Comparison of ENCODE assay signal across 1 cellular context in the genomic region with DNA sequence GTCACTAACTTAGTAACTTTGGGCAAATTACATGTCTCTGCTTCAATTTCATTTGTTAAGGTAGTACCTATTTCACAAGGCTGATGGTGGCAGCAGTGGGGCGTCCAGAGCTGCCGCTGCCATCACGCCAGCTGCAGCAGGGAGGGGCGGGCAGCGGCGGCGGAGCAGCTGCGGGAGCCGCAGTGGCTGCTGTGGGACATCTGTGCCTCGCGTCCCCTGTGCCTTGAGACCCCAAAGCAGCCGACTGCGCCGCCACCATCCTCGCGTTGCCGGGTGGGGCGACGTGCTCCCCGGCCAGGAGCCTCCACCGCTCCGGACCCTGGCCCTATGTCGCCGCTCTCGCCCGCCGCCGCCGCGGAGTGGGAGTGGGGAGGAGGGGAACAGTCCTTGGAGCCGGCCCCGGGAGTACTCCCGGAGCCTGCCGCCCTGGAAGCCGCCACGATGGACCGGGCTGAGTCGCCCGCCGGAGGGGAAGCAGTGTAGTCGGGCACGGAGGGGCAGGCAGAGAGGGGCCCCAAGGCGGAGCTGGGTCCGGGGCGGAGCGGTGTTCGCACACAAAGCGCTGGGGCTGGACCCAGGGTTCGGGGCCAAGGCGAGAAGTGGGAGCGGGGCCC.
TF ChIP-seq lines count a peak whose summit lies in the region.

No MANE protein-coding gene starts in this region.

TF ChIP-seq in endothelial cell of umbilical vein, 7 proteins besides CTCF, POLR2A, EP300 and RAD21 (continued from another document):
- TF ChIP-seq, protein P1, sequence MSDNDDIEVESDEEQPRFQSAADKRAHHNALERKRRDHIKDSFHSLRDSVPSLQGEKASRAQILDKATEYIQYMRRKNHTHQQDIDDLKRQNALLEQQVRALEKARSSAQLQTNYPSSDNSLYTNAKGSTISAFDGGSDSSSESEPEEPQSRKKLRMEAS (IDR thresholded peaks at IDR 0.05; ENCODE audit: insufficient read depth, insufficient read length), result no peak
- TF ChIP-seq MYC (IDR thresholded peaks at IDR 0.05; ENCODE audit: low read depth, low read length), result no peak
- TF ChIP-seq EZH2 (IDR thresholded peaks at IDR 0.05; ENCODE audit: borderline replicate concordance, low read depth, low read length, severe bottlenecking), result no peak
- TF ChIP-seq POLR2AphosphoS5 (IDR thresholded peaks at IDR 0.05; ENCODE audit: insufficient read depth, low read depth, low read length), result no peak
- TF ChIP-seq GATA2 (IDR thresholded peaks at IDR 0.05; ENCODE audit: insufficient read depth, insufficient read length, low read depth, low read length), result no peak
